In the genomic region with DNA sequence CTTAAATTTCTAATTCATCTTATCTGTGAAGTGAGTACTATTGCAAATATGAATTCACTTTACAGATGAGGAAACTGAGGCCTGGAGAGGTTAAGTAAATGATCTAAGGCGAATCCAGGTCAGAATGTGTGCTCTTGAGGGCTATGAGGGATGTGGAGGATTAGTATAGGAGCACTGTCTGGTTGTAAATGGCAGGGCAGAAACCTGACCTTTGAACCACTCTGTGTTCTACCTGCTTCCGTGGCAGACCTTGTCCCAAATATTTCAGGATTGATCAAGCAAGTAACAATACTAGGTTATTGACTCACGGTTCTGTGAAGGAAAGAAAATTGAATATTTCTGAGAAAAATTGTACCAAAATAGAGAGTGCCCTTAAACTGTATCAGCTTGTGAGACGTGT, we compare ENCODE assay signal across 22 cellular contexts.
"Had no signal": no experiment of that assay in that cellular context is flagged by ENCODE, and none has a peak within 500 bp of the region (broad histone marks: within the 10 kb centered on the region; RNA-seq: fewer than 3 reads in every experiment).

No MANE protein-coding gene starts in this region.

- H3K4me1 Mint-ChIP-seq: naive thymus-derived CD4-positive, alpha-beta T cell; stimulated activated naive B cell treated with anti-CD40 and anti-IgM and Interleukin-4, amounts not matched to agents 10 μg/mL and 1 μg/mL and 100 μg/mL, for 72 hours had no signal

- H3K9me3 ChIP-seq: colonic mucosa, esophagus squamous epithelium, prostate gland, right atrium auricular region, sigmoid colon, suprapubic skin, transverse colon had no signal

- H3K36me3 Mint-ChIP-seq: naive thymus-derived CD4-positive, alpha-beta T cell; stimulated activated naive B cell treated with anti-CD40 and anti-IgM and Interleukin-4, amounts not matched to agents 10 μg/mL and 1 μg/mL and 100 μg/mL, for 72 hours had no signal

- H3K36me3 ChIP-seq: colonic mucosa, esophagus squamous epithelium, prostate gland, right atrium auricular region, sigmoid colon, suprapubic skin, transverse colon had no signal

- H3K27me3 ChIP-seq: colonic mucosa, esophagus squamous epithelium, right atrium auricular region, sigmoid colon, suprapubic skin, transverse colon had no signal

- H3K4me1 ChIP-seq: colonic mucosa, esophagus squamous epithelium, suprapubic skin had no signal

- H3K4me3 ChIP-seq: colonic mucosa, esophagus squamous epithelium, prostate gland, right atrium auricular region, sigmoid colon, suprapubic skin, transverse colon had no signal

- H3K4me3 Mint-ChIP-seq: dendritic cell treated with granulocyte-macrophage colony-stimulating factor and Interleukin-4, amounts not matched to agents 40 ng/mL and 50 ng/mL, for 4 days; endodermal cell; naive thymus-derived CD4-positive, alpha-beta T cell; nephron; stimulated activated naive B cell treated with anti-CD40 and anti-IgM and Interleukin-4, amounts not matched to agents 10 μg/mL and 1 μg/mL and 100 μg/mL, for 72 hours; stimulated activated naive CD8-positive, alpha-beta T cell treated with anti-CD3 and anti-CD28 coated beads, Interleukin-15, Interleukin-2, amounts not matched to agents 100 ng/mL and 50 ng/mL, for 24 hours had no signal

- H3K27me3 Mint-ChIP-seq: dendritic cell treated with granulocyte-macrophage colony-stimulating factor and Interleukin-4, amounts not matched to agents 40 ng/mL and 50 ng/mL, for 4 days; naive thymus-derived CD4-positive, alpha-beta T cell; stimulated activated naive B cell treated with anti-CD40 and anti-IgM and Interleukin-4, amounts not matched to agents 10 μg/mL and 1 μg/mL and 100 μg/mL, for 72 hours; stimulated activated naive CD8-positive, alpha-beta T cell treated with anti-CD3 and anti-CD28 coated beads, Interleukin-15, Interleukin-2, amounts not matched to agents 100 ng/mL and 50 ng/mL, for 24 hours had no signal

- H3K27ac Mint-ChIP-seq: dendritic cell treated with granulocyte-macrophage colony-stimulating factor and Interleukin-4, amounts not matched to agents 40 ng/mL and 50 ng/mL, for 4 days; endodermal cell; naive thymus-derived CD4-positive, alpha-beta T cell; nephron; stimulated activated naive B cell treated with anti-CD40 and anti-IgM and Interleukin-4, amounts not matched to agents 10 μg/mL and 1 μg/mL and 100 μg/mL, for 72 hours; stimulated activated naive CD8-positive, alpha-beta T cell treated with anti-CD3 and anti-CD28 coated beads, Interleukin-15, Interleukin-2, amounts not matched to agents 100 ng/mL and 50 ng/mL, for 24 hours had no signal

- H3K27ac ChIP-seq: colonic mucosa, esophagus squamous epithelium, prostate gland, right atrium auricular region, sigmoid colon, suprapubic skin, transverse colon had no signal

- H3K9me3 Mint-ChIP-seq: endodermal cell; nephron; stimulated activated naive B cell treated with anti-CD40 and anti-IgM and Interleukin-4, amounts not matched to agents 10 μg/mL and 1 μg/mL and 100 μg/mL, for 72 hours had no signal

- DNase-seq: colonic mucosa; effector CD8-positive, alpha-beta T cell; endodermal cell; esophagus squamous epithelium; mesendoderm; midbrain; naive thymus-derived CD4-positive, alpha-beta T cell; nucleus accumbens; sigmoid colon; stimulated activated CD4-positive, alpha-beta T cell treated with anti-CD3 and anti-CD28 coated beads, Interleukin-15, amount 100 ng/mL, for 24 hours; stimulated activated CD4-positive, alpha-beta T cell treated with anti-CD3 and anti-CD28 coated beads, Interleukin-2, amount 100 ng/mL, for 48 hours; stimulated activated naive B cell treated with anti-CD40 and anti-IgM and Interleukin-4, amounts not matched to agents 10 μg/mL and 1 μg/mL and 100 μg/mL, for 72 hours; transverse colon had no signal

- ATAC-seq: naive thymus-derived CD4-positive, alpha-beta T cell; stimulated activated naive B cell treated with anti-CD40 and anti-IgM and Interleukin-4, amounts not matched to agents 10 μg/mL and 1 μg/mL and 100 μg/mL, for 72 hours had no signal

- FAIRE-seq: endothelial cell of umbilical vein, frontal cortex, keratinocyte had no signal
